Comparison of ENCODE assay signal across 1 cellular context in the genomic region with DNA sequence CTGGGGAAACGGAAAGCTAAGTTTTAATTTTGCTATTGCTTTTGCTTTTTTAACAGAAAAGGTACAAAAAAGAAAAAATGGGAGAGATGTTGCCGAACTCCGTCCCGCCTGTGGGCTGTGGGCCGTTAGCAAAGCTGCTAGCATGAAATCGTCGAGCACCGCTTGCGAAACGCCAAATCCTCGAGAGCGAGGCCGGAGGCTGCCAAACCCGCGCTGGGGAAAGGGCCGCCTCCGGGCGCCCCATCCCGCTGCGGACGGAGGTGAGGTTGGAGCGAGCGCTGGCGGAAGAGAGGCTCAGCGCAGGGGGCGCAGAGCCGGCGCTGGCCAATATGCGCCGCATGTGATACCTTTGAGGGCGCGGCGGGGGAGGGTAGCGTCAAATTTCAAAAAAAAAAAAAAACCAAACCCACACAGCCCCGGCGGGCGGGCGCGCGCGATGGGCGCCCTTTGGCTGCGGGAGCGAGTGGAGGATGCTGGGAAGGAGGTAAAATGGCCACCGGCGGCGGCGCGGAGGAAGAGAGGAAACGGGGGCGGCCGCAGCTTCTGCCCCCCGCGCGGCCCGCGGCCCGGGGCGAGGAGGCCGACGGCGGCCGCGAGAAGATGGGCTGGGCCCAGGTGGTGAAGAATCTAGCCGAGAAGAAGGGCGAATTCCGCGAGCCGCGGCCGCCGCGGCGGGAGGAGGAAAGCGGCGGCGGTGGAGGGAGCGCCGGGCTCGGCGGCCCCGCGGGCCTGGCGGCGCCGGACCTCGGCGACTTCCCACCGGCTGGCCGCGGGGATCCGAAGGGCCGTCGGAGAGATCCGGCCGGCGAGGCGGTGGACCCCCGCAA.
TF ChIP-seq lines count a peak whose summit lies in the region.

A gene with protein sequence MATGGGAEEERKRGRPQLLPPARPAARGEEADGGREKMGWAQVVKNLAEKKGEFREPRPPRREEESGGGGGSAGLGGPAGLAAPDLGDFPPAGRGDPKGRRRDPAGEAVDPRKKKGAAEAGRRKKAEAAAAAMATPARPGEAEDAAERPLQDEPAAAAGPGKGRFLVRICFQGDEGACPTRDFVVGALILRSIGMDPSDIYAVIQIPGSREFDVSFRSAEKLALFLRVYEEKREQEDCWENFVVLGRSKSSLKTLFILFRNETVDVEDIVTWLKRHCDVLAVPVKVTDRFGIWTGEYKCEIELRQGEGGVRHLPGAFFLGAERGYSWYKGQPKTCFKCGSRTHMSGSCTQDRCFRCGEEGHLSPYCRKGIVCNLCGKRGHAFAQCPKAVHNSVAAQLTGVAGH (plus strand): TSS at position 473 of the 827 bp plus-strand sequence. CDS start 17 bp downstream, at position 490.

TF ChIP-seq in HepG2, 621 proteins besides CTCF, POLR2A, EP300 and RAD21 (continued from another document and continues in another):
- TF ChIP-seq, protein P1, sequence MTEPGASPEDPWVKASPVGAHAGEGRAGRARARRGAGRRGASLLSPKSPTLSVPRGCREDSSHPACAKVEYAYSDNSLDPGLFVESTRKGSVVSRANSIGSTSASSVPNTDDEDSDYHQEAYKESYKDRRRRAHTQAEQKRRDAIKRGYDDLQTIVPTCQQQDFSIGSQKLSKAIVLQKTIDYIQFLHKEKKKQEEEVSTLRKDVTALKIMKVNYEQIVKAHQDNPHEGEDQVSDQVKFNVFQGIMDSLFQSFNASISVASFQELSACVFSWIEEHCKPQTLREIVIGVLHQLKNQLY (CRISPR knock-in tag; IDR thresholded peaks at IDR 0.05), result peak; percentile 91
- TF ChIP-seq ZNF496 (CRISPR knock-in tag; IDR thresholded peaks at IDR 0.05; ENCODE audit: insufficient replicate concordance), result no peak
- TF ChIP-seq ZNF883 (CRISPR knock-in tag; IDR thresholded peaks at IDR 0.05; ENCODE audit: not compliant biosample characterization), result peak; percentile 99
- no peak for TF ChIP-seq NFIB (CRISPR knock-in tag; IDR thresholded peaks at IDR 0.05; ENCODE audit: borderline replicate concordance)
- TF ChIP-seq, protein P2, sequence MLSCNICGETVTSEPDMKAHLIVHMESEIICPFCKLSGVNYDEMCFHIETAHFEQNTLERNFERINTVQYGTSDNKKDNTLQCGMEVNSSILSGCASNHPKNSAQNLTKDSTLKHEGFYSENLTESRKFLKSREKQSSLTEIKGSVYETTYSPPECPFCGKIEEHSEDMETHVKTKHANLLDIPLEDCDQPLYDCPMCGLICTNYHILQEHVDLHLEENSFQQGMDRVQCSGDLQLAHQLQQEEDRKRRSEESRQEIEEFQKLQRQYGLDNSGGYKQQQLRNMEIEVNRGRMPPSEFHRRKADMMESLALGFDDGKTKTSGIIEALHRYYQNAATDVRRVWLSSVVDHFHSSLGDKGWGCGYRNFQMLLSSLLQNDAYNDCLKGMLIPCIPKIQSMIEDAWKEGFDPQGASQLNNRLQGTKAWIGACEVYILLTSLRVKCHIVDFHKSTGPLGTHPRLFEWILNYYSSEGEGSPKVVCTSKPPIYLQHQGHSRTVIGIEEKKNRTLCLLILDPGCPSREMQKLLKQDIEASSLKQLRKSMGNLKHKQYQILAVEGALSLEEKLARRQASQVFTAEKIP (CRISPR knock-in tag; IDR thresholded peaks at IDR 0.05; ENCODE audit: borderline replicate concordance), result no peak
- TF ChIP-seq ZNF543 (CRISPR knock-in tag; IDR thresholded peaks at IDR 0.05), result peak; percentile 98
- peak; percentile 97 for TF ChIP-seq POGZ (CRISPR knock-in tag; IDR thresholded peaks at IDR 0.05)
- peak; percentile 98 for TF ChIP-seq YY1 (IDR thresholded peaks at IDR 0.05; ENCODE audit: insufficient read depth, insufficient replicate concordance, low read depth, low read length)
- TF ChIP-seq, protein P3, sequence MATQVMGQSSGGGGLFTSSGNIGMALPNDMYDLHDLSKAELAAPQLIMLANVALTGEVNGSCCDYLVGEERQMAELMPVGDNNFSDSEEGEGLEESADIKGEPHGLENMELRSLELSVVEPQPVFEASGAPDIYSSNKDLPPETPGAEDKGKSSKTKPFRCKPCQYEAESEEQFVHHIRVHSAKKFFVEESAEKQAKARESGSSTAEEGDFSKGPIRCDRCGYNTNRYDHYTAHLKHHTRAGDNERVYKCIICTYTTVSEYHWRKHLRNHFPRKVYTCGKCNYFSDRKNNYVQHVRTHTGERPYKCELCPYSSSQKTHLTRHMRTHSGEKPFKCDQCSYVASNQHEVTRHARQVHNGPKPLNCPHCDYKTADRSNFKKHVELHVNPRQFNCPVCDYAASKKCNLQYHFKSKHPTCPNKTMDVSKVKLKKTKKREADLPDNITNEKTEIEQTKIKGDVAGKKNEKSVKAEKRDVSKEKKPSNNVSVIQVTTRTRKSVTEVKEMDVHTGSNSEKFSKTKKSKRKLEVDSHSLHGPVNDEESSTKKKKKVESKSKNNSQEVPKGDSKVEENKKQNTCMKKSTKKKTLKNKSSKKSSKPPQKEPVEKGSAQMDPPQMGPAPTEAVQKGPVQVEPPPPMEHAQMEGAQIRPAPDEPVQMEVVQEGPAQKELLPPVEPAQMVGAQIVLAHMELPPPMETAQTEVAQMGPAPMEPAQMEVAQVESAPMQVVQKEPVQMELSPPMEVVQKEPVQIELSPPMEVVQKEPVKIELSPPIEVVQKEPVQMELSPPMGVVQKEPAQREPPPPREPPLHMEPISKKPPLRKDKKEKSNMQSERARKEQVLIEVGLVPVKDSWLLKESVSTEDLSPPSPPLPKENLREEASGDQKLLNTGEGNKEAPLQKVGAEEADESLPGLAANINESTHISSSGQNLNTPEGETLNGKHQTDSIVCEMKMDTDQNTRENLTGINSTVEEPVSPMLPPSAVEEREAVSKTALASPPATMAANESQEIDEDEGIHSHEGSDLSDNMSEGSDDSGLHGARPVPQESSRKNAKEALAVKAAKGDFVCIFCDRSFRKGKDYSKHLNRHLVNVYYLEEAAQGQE (IDR thresholded peaks at IDR 0.05; ENCODE audit: borderline replicate concordance in 1 of 2, low read depth in 1 of 2, low read length in 2 of 2), result peak in 1 of 2 experiments; percentile 83; a peak in 1 of 4 replicates
- no peak for TF ChIP-seq MLLT10 (CRISPR knock-in tag; IDR thresholded peaks at IDR 0.05)
- 0 out of 2 replicates have a peak, but pooled peaks have one; percentile 87 for TF ChIP-seq ZNF569 (CRISPR knock-in tag; IDR thresholded peaks at IDR 0.05; ENCODE audit: borderline replicate concordance)
- TF ChIP-seq, protein P4, sequence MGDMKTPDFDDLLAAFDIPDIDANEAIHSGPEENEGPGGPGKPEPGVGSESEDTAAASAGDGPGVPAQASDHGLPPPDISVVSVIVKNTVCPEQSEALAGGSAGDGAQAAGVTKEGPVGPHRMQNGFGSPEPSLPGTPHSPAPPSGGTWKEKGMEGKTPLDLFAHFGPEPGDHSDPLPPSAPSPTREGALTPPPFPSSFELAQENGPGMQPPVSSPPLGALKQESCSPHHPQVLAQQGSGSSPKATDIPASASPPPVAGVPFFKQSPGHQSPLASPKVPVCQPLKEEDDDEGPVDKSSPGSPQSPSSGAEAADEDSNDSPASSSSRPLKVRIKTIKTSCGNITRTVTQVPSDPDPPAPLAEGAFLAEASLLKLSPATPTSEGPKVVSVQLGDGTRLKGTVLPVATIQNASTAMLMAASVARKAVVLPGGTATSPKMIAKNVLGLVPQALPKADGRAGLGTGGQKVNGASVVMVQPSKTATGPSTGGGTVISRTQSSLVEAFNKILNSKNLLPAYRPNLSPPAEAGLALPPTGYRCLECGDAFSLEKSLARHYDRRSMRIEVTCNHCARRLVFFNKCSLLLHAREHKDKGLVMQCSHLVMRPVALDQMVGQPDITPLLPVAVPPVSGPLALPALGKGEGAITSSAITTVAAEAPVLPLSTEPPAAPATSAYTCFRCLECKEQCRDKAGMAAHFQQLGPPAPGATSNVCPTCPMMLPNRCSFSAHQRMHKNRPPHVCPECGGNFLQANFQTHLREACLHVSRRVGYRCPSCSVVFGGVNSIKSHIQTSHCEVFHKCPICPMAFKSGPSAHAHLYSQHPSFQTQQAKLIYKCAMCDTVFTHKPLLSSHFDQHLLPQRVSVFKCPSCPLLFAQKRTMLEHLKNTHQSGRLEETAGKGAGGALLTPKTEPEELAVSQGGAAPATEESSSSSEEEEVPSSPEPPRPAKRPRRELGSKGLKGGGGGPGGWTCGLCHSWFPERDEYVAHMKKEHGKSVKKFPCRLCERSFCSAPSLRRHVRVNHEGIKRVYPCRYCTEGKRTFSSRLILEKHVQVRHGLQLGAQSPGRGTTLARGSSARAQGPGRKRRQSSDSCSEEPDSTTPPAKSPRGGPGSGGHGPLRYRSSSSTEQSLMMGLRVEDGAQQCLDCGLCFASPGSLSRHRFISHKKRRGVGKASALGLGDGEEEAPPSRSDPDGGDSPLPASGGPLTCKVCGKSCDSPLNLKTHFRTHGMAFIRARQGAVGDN (CRISPR knock-in tag; IDR thresholded peaks at IDR 0.05), result peak; percentile 98
- peak; percentile 93 for TF ChIP-seq GATAD2A (CRISPR knock-in tag; IDR thresholded peaks at IDR 0.05)
- TF ChIP-seq ZNF674 (CRISPR knock-in tag; IDR thresholded peaks at IDR 0.05; ENCODE audit: low read depth), result peak; percentile 89; the same call in 1 of the 2 replicates
- peak; percentile 95 for TF ChIP-seq SALL2 (CRISPR knock-in tag; IDR thresholded peaks at IDR 0.05)
- peak; percentile 98 for TF ChIP-seq ZBTB42 (CRISPR knock-in tag; IDR thresholded peaks at IDR 0.05)
- TF ChIP-seq JDP2 (CRISPR knock-in tag; IDR thresholded peaks at IDR 0.05; ENCODE audit: borderline replicate concordance), result no peak; the same call in 1 of the 2 replicates
- TF ChIP-seq ZNF777 (CRISPR knock-in tag; IDR thresholded peaks at IDR 0.05), result peak; percentile 91
- TF ChIP-seq IRF2 (CRISPR knock-in tag; IDR thresholded peaks at IDR 0.05), result peak; percentile 97
- peak; percentile 76; the same call in 1 of the 2 replicates for TF ChIP-seq ZNF83 (CRISPR knock-in tag; IDR thresholded peaks at IDR 0.05; ENCODE audit: borderline replicate concordance)
- no peak for TF ChIP-seq TCF12 (IDR thresholded peaks at IDR 0.05)
- TF ChIP-seq TCF12 (CRISPR knock-in tag; IDR thresholded peaks at IDR 0.05), result peak; percentile 98
- TF ChIP-seq THYN1 (CRISPR knock-in tag; IDR thresholded peaks at IDR 0.05; ENCODE audit: borderline replicate concordance, low read depth), result no peak; the same call in 1 of the 2 replicates
- TF ChIP-seq ZEB1 (IDR thresholded peaks at IDR 0.05; ENCODE audit: insufficient replicate concordance, low read depth), result peak; percentile 87
- peak; percentile 95 for TF ChIP-seq ZFY (CRISPR knock-in tag; IDR thresholded peaks at IDR 0.05)
- TF ChIP-seq ZNF768 (CRISPR knock-in tag; IDR thresholded peaks at IDR 0.05), result peak; percentile 83
- TF ChIP-seq BORCS8-MEF2B (CRISPR knock-in tag; IDR thresholded peaks at IDR 0.05), result peak; percentile 93
- peak; percentile 99 for TF ChIP-seq CCDC6 (CRISPR knock-in tag; IDR thresholded peaks at IDR 0.05)
- TF ChIP-seq ZNF557 (CRISPR knock-in tag; IDR thresholded peaks at IDR 0.05), result peak; percentile 85
- TF ChIP-seq HIVEP1 (CRISPR knock-in tag; IDR thresholded peaks at IDR 0.05), result peak; percentile 97
- TF ChIP-seq, protein P5, sequence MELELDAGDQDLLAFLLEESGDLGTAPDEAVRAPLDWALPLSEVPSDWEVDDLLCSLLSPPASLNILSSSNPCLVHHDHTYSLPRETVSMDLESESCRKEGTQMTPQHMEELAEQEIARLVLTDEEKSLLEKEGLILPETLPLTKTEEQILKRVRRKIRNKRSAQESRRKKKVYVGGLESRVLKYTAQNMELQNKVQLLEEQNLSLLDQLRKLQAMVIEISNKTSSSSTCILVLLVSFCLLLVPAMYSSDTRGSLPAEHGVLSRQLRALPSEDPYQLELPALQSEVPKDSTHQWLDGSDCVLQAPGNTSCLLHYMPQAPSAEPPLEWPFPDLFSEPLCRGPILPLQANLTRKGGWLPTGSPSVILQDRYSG (CRISPR knock-in tag; IDR thresholded peaks at IDR 0.05), result peak; percentile 91; the same call in 1 of the 2 replicates
- no peak for TF ChIP-seq SOX6 (IDR thresholded peaks at IDR 0.05)
- TF ChIP-seq SOX6 (CRISPR knock-in tag; IDR thresholded peaks at IDR 0.05), result peak; percentile 94
- TF ChIP-seq ZNF841 (CRISPR knock-in tag; IDR thresholded peaks at IDR 0.05; ENCODE audit: borderline replicate concordance), result peak; percentile 87
- peak; percentile 97 for TF ChIP-seq U2AF1 (optimal IDR thresholded peaks at IDR 0.05; ENCODE audit: low read depth, low read length)
- TF ChIP-seq TRIM24 (CRISPR knock-in tag; IDR thresholded peaks at IDR 0.05), result no peak
- TF ChIP-seq, protein P6, sequence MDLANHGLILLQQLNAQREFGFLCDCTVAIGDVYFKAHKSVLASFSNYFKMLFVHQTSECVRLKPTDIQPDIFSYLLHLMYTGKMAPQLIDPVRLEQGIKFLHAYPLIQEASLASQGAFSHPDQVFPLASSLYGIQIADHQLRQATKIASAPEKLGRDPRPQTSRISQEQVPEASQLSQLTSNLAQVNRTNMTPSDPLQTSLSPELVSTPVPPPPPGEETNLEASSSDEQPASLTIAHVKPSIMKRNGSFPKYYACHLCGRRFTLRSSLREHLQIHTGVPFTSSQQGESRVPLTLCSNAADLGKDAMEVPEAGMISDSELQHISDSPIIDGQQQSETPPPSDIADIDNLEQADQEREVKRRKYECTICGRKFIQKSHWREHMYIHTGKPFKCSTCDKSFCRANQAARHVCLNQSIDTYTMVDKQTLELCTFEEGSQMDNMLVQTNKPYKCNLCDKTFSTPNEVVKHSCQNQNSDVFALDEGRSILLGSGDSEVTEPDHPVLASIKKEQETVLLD (CRISPR knock-in tag; IDR thresholded peaks at IDR 0.05; ENCODE audit: low read depth), result peak; percentile 93
- TF ChIP-seq CCAR2 (optimal IDR thresholded peaks at IDR 0.05; ENCODE audit: low read depth, low read length), result no peak
- TF ChIP-seq ZSCAN30 (CRISPR knock-in tag; IDR thresholded peaks at IDR 0.05), result peak; percentile 97
- TF ChIP-seq, protein P7, sequence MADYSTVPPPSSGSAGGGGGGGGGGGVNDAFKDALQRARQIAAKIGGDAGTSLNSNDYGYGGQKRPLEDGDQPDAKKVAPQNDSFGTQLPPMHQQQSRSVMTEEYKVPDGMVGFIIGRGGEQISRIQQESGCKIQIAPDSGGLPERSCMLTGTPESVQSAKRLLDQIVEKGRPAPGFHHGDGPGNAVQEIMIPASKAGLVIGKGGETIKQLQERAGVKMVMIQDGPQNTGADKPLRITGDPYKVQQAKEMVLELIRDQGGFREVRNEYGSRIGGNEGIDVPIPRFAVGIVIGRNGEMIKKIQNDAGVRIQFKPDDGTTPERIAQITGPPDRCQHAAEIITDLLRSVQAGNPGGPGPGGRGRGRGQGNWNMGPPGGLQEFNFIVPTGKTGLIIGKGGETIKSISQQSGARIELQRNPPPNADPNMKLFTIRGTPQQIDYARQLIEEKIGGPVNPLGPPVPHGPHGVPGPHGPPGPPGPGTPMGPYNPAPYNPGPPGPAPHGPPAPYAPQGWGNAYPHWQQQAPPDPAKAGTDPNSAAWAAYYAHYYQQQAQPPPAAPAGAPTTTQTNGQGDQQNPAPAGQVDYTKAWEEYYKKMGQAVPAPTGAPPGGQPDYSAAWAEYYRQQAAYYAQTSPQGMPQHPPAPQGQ (CRISPR knock-in tag; IDR thresholded peaks at IDR 0.05; ENCODE audit: borderline replicate concordance), result no peak
- no peak for TF ChIP-seq CHD4 (IDR thresholded peaks at IDR 0.05; ENCODE audit: borderline replicate concordance, low read length)
- peak; percentile 94; the same call in 1 of the 2 replicates for TF ChIP-seq PITX1 (CRISPR knock-in tag; IDR thresholded peaks at IDR 0.05)
- TF ChIP-seq, protein P8, sequence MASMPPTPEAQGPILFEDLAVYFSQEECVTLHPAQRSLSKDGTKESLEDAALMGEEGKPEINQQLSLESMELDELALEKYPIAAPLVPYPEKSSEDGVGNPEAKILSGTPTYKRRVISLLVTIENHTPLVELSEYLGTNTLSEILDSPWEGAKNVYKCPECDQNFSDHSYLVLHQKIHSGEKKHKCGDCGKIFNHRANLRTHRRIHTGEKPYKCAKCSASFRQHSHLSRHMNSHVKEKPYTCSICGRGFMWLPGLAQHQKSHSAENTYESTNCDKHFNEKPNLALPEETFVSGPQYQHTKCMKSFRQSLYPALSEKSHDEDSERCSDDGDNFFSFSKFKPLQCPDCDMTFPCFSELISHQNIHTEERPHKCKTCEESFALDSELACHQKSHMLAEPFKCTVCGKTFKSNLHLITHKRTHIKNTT (CRISPR knock-in tag; IDR thresholded peaks at IDR 0.05), result no peak
- TF ChIP-seq HOXA3 (CRISPR knock-in tag; IDR thresholded peaks at IDR 0.05), result peak; percentile 97
